In the genomic region with DNA sequence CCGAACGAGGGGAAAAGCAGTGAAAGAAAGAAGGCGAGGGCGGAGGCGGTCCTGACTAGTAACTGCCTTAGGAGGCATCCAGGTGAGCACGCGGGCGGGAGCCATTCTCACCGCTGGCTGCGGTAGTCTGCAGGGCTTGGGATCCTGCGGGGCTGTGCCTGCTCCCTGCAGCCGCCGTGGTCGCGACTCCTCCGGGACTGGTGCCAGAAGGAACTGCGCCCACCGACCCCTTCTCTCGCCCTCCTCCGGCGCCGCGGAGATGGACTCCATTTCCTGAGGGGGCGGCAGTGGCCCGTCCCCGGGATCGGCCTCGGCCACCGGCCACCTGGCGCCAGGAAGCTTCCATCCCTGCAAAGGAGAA, we compare ENCODE assay signal across 8 cellular contexts. TPM values are rescaled to one million over a fixed set of nuclear protein-coding genes. Genes with fewer than 3 reads are reported as not detected.
A peak's percentile ranks its signal among the peaks of the same experiment; 100 is the strongest.
DNase-seq lines count a peak whose midpoint lies in the region; ATAC-seq and TF ChIP-seq lines count a peak whose summit lies in the region.

No MANE protein-coding gene starts in this region.

- peaks cover 48% of the 10 kb centered on the region for H3K79me2 ChIP-seq in GM23338 (replicated peaks; ENCODE audit: insufficient read depth)

- H3K9me3 ChIP-seq in endodermal cell (ENCODE audit: control insufficient read depth, low read length) (no peaks in the 10 kb centered on the region), mucosa of stomach (ENCODE audit: control insufficient read depth, low read length) (no peaks in the 10 kb centered on the region)

- 0% methylated on average over 7 to 30 of the region's 30 CpGs for WGBS in endodermal cell (ENCODE audit: insufficient coverage in 1 of 2, insufficient read length in 1 of 2), 2 experiments

- H3K9ac ChIP-seq in endodermal cell (ENCODE audit: extremely low read depth, low read length, poor library complexity, severe bottlenecking) (peak overlapping the region; percentile 84), mucosa of stomach (ENCODE audit: low read length) (peak overlapping the region; percentile 90)

- 0 out of 2 replicates have a peak, but pooled peaks cover 5% of the 10 kb centered on the region for H4K20me1 ChIP-seq in GM23338 (replicated peaks; ENCODE audit: insufficient read depth)

- H3K4me1 Mint-ChIP-seq in GM23338 (peaks cover 17% of the 10 kb centered on the region), endodermal cell (peaks cover 23% of the 10 kb centered on the region)
- peaks cover 36% of the 10 kb centered on the region for H3K4me1 Mint-ChIP-seq in activated CD8-positive, alpha-beta T cell treated with anti-CD3 and anti-CD28 coated beads for 36 hours (ENCODE audit: low read depth)
- peaks cover 44% of the 10 kb centered on the region for H3K4me1 Mint-ChIP-seq in stimulated activated naive CD8-positive, alpha-beta T cell treated with anti-CD3 and anti-CD28 coated beads, Interleukin-15, Interleukin-2, amounts not matched to agents 100 ng/mL and 50 ng/mL, for 24 hours (ENCODE audit: low read depth)

- H3K36me3 ChIP-seq in GM23338 (ENCODE audit: insufficient read depth) (0 out of 2 replicates have a peak, but pooled peaks cover 6% of the 10 kb centered on the region), endodermal cell (ENCODE audit: control insufficient read depth, insufficient read depth, low read length) (peaks cover 29% of the 10 kb centered on the region), mucosa of stomach (ENCODE audit: control insufficient read depth, insufficient read depth, low read length) (no peaks in the 10 kb centered on the region)

- H3F3A ChIP-seq in GM23338 (replicated peaks; ENCODE audit: low read depth) = no peaks in the 10 kb centered on the region

- intact Hi-C loops in activated CD8-positive, alpha-beta T cell treated with anti-CD3 and anti-CD28 coated beads for 36 hours (cut with micrococcal nuclease) = no loop called here

- ATAC-seq in GM23338 = peak; percentile 75
- peak; percentile 6 for ATAC-seq in activated CD8-positive, alpha-beta T cell treated with anti-CD3 and anti-CD28 coated beads for 36 hours

- peak overlapping the region; percentile 94 for H3K4me2 ChIP-seq in GM23338

- POLR2A ChIA-PET in activated CD8-positive, alpha-beta T cell treated with anti-CD3 and anti-CD28 coated beads for 36 hours (lab: Charles Lee) = interaction anchor here (1.0 to 2.2 kb wide), 3 partner anchors 9 to 19 kb away, joined by 3 to 6 read pairs (median 4); no protein-coding TSS in a partner anchor

- H3K9me2 ChIP-seq in GM23338 (ENCODE audit: insufficient read depth) = no peaks in the 10 kb centered on the region

- peak overlapping the region; percentile 93 for H3K27ac Mint-ChIP-seq in GM23338
- peak overlapping the region; percentile 97 for H3K27ac Mint-ChIP-seq in activated CD8-positive, alpha-beta T cell treated with anti-CD3 and anti-CD28 coated beads for 36 hours
- H3K27ac Mint-ChIP-seq in endodermal cell = peak overlapping the region; percentile 98
- peak overlapping the region; percentile 98 for H3K27ac Mint-ChIP-seq in stimulated activated naive CD8-positive, alpha-beta T cell treated with anti-CD3 and anti-CD28 coated beads, Interleukin-15, Interleukin-2, amounts not matched to agents 100 ng/mL and 50 ng/mL, for 24 hours

- H3K36me3 Mint-ChIP-seq in GM23338 (ENCODE audit: low read depth) (peaks cover 41% of the 10 kb centered on the region), endodermal cell (ENCODE audit: low read depth) (peaks cover 41% of the 10 kb centered on the region)
- peaks cover 34% of the 10 kb centered on the region for H3K36me3 Mint-ChIP-seq in activated CD8-positive, alpha-beta T cell treated with anti-CD3 and anti-CD28 coated beads for 36 hours (ENCODE audit: low read depth)
- peaks cover 32% of the 10 kb centered on the region for H3K36me3 Mint-ChIP-seq in stimulated activated naive CD8-positive, alpha-beta T cell treated with anti-CD3 and anti-CD28 coated beads, Interleukin-15, Interleukin-2, amounts not matched to agents 100 ng/mL and 50 ng/mL, for 24 hours (ENCODE audit: low read depth)

- H3K9me3 Mint-ChIP-seq in GM23338 (peaks cover 20% of the 10 kb centered on the region), endodermal cell (peaks cover 20% of the 10 kb centered on the region)
- peaks cover 6% of the 10 kb centered on the region for H3K9me3 Mint-ChIP-seq in activated CD8-positive, alpha-beta T cell treated with anti-CD3 and anti-CD28 coated beads for 36 hours
- no peaks in the 10 kb centered on the region for H3K9me3 Mint-ChIP-seq in stimulated activated naive CD8-positive, alpha-beta T cell treated with anti-CD3 and anti-CD28 coated beads, Interleukin-15, Interleukin-2, amounts not matched to agents 100 ng/mL and 50 ng/mL, for 24 hours

- 0 out of 2 replicates have a peak, but pooled peaks have one; percentile 2 for TF ChIP-seq CTCF in GM12874 (IDR thresholded peaks at IDR 0.05; ENCODE audit: insufficient read depth, low read depth, low read length)
- TF ChIP-seq CTCF in GM23338 (conservative IDR thresholded peaks at IDR 0.05; ENCODE audit: low read depth in 2 of 2) = no peak
- TF ChIP-seq CTCF in activated CD8-positive, alpha-beta T cell treated with anti-CD3 and anti-CD28 coated beads for 36 hours (IDR thresholded peaks at IDR 0.05) = no peak
- peak; percentile 40 for TF ChIP-seq CTCF in endodermal cell (conservative IDR thresholded peaks at IDR 0.05)

- CTCF ChIA-PET in activated CD8-positive, alpha-beta T cell treated with anti-CD3 and anti-CD28 coated beads for 36 hours (lab: Charles Lee) = interaction anchor here (0.8 to 0.9 kb wide), 3 partner anchors 12 to 74 kb away, joined by 3 read pairs; no protein-coding TSS in a partner anchor

- H2AFZ ChIP-seq in GM23338 = peak overlapping the region; percentile 92

- H3K27ac ChIP-seq in GM23338 (ENCODE audit: low read depth) = peak overlapping the region; percentile 94
- peak overlapping the region; percentile 47 for H3K27ac ChIP-seq in endodermal cell (ENCODE audit: low read depth, low read length)

- H3K27me3 ChIP-seq in GM23338 (ENCODE audit: insufficient read depth) = no peaks in the 10 kb centered on the region
- no peaks in the 10 kb centered on the region for H3K27me3 ChIP-seq in endodermal cell (ENCODE audit: control insufficient read depth, insufficient read depth, low read length, poor library complexity, severe bottlenecking)
- no peaks in the 10 kb centered on the region for H3K27me3 ChIP-seq in mucosa of stomach (ENCODE audit: control insufficient read depth, insufficient read depth, low read length)

- H3K4me1 ChIP-seq in GM23338 (ENCODE audit: insufficient read depth) (peaks cover 8% of the 10 kb centered on the region; the same call in 1 of the 2 replicates), endodermal cell (ENCODE audit: control insufficient read depth, insufficient read depth, low read length) (peaks cover 3% of the 10 kb centered on the region), mucosa of stomach (ENCODE audit: control insufficient read depth, insufficient read depth, low read length) (peaks cover 6% of the 10 kb centered on the region)

- H3K4me3 Mint-ChIP-seq in GM23338 (peak overlapping the region; percentile 97), endodermal cell (peak overlapping the region; percentile 99)
- peak overlapping the region; percentile 84 for H3K4me3 Mint-ChIP-seq in activated CD8-positive, alpha-beta T cell treated with anti-CD3 and anti-CD28 coated beads for 36 hours
- peak overlapping the region; percentile 88 for H3K4me3 Mint-ChIP-seq in stimulated activated naive CD8-positive, alpha-beta T cell treated with anti-CD3 and anti-CD28 coated beads, Interleukin-15, Interleukin-2, amounts not matched to agents 100 ng/mL and 50 ng/mL, for 24 hours

- H3K4me3 ChIP-seq in GM23338 (peak overlapping the region; percentile 91), endodermal cell (ENCODE audit: low read length) (peak overlapping the region; percentile 100), mucosa of stomach (ENCODE audit: low read length) (peak overlapping the region; percentile 99)

- H3K27me3 Mint-ChIP-seq in GM23338 (ENCODE audit: insufficient read depth, low read depth, poor library complexity) = peaks cover 5% of the 10 kb centered on the region
- no peaks in the 10 kb centered on the region for H3K27me3 Mint-ChIP-seq in activated CD8-positive, alpha-beta T cell treated with anti-CD3 and anti-CD28 coated beads for 36 hours
- H3K27me3 Mint-ChIP-seq in endodermal cell (ENCODE audit: insufficient read depth) = peaks cover 3% of the 10 kb centered on the region
- no peaks in the 10 kb centered on the region for H3K27me3 Mint-ChIP-seq in stimulated activated naive CD8-positive, alpha-beta T cell treated with anti-CD3 and anti-CD28 coated beads, Interleukin-15, Interleukin-2, amounts not matched to agents 100 ng/mL and 50 ng/mL, for 24 hours

- DNase-seq in GM23338 (ENCODE audit: low spot score) (peak; percentile 71), LHCN-M2 (ENCODE audit: low read depth) (peak; percentile 3), endodermal cell (peak; percentile 84), mesenteric fat pad (ENCODE audit: low spot score) (no peak)
- DNase-seq in activated CD8-positive, alpha-beta T cell treated with anti-CD3 and anti-CD28 coated beads for 36 hours = peak; percentile 55

TF ChIP-seq in GM23338, 12 proteins besides CTCF, POLR2A, EP300 and RAD21 (continues in another document):
- TF ChIP-seq ZNF331 (CRISPR knock-in tag; IDR thresholded peaks at IDR 0.05; ENCODE audit: low read depth) (no peak), ZNF114 (CRISPR knock-in tag; IDR thresholded peaks at IDR 0.05) (no peak), STAT1 (IDR thresholded peaks at IDR 0.05; ENCODE audit: unreplicated experiment) (no peak), JUNB (IDR thresholded peaks at IDR 0.05; ENCODE audit: unreplicated experiment) (no peak)

RNA-seq across cellular contexts. Expression of gene NFXL1, which starts 0.5 kb away (rescaled TPM):
- 31.7 and 38.6 TPM in 2 replicates for total RNA-seq in GM23338 (2014; rRNA removed; shearing (Covaris generic))
- 13.9 and 19.4 TPM in 2 replicates for polyA plus RNA-seq in GM23338 (2016; fragmentation: Nextera tagmentation; extraction: Ambion mirVana)
- total RNA-seq in LHCN-M2 (2014; rRNA removed) = 8.1 TPM in 2 replicates
- 2.9 TPM for polyA plus RNA-seq in LHCN-M2 (2012)
- 10 to 100 TPM; 14.0 to 14.5 TPM for total RNA-seq in activated CD8-positive, alpha-beta T cell treated with anti-CD3 and anti-CD28 coated beads for 36 hours
- total RNA-seq in endodermal cell = 10 to 100 TPM; 33.0 to 33.7 TPM
- 18.8 TPM for polyA plus RNA-seq in endodermal cell (2013, experiment 1 of 2)
- polyA plus RNA-seq in endodermal cell (2013, experiment 2 of 2) = 17.5 TPM
- total RNA-seq in mesenteric fat pad = 10.4 TPM

Comparison
In these comparisons a context has a peak if more than half of its experiments do, and no peak if none do; other contexts are left out.
1. CTCF ChIP-seq: peak in GM12874 (single experiment) and endodermal cell (single experiment); none in GM23338 (0 of 2) and activated CD8-positive, alpha-beta T cell treated with anti-CD3 and anti-CD28 coated beads for 36 hours (single experiment).
2. Peak in every context shown above with its lines, with median percentiles within 50 percentile points of each other: H3K4me3 ChIP-seq, H3K27ac Mint-ChIP-seq and H3K4me3 Mint-ChIP-seq.